Comparison of ENCODE assay signal across 20 cellular contexts in the genomic region with DNA sequence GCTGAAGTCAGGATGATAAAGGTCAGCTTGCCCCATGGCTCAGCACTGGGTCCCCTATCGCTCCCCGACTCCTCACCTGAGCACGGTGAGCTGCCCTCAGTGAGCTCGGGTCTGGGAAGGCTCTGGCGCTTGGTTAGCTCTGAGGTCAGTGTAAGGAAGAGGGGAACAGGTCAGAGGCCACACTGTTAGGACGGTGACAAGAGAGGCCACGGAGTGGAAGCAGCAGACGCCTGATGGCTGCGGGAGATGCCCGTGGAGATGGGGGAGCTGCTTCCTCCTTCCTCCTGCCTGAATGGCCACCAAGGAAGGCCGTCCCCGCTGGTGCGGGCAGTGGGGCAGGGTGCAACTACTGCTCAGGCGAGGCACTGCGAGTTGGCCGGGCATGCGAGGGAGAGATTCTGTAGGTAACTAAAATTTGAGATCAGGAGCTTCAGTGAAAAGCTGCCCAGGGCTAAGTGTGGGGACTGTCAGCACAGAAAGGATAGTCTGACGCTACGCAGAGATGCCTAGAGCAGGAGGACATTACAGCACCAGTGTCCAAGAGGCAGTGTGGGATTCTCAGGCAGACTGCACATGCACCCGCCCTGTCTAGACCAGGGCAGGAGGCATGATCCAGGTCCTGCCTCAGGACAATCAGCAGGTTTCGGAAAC.
DNase-seq lines count a peak whose midpoint lies in the region; ATAC-seq and TF ChIP-seq lines count a peak whose summit lies in the region.
"Had no signal": no experiment of that assay in that cellular context is flagged by ENCODE, and none has a peak within 500 bp of the region (broad histone marks: within the 10 kb centered on the region; RNA-seq: fewer than 3 reads in every experiment).

No MANE protein-coding gene starts in this region.

- POLR2A ChIA-PET in Panc1 (lab: Charles Lee), result no interaction called here

- H3K27me3 ChIP-seq in Panc1 (ENCODE audit: control insufficient read depth, insufficient read depth, low read length), result no peaks in the 10 kb centered on the region; the same call in 1 of the 2 replicates

- no peak overlapping the region for H3K27ac ChIP-seq in Panc1 (ENCODE audit: low read length)
- H3K27ac ChIP-seq: C4-2B had no signal

- DNase-seq in activated naive CD8-positive, alpha-beta T cell treated with anti-CD3 and anti-CD28 coated beads, Interleukin-2, amount 50 U/mL, for 24 hours, result no peak
- no peak for DNase-seq in activated naive CD8-positive, alpha-beta T cell treated with anti-CD3 and anti-CD28 coated beads for 36 hours
- DNase-seq in Panc1 (ENCODE audit: low read depth, low spot score) (no peak), left lobe of liver (ENCODE audit: low spot score) (no peak), osteocyte (ENCODE audit: extremely low spot score, unreplicated experiment) (peak; percentile 83), NCI-H128 (lab: John Stamatoyannopoulos, UW; ENCODE audit: unreplicated experiment) (no peak), GM20000 (ENCODE audit: low spot score) (no peak)
- DNase-seq: AML-193, GDM1, HCEC 1CT, KG1, NCI-H1092, NCI-H1436 treated with DMSO at 0.1 percent for 48 hours, NCI-H2029, NCI-H2227 treated with DMSO at 0.1 percent for 48 hours, NCI-H510A, NCI-H774, SHP77 had no signal

- H3K9me3 Mint-ChIP-seq in activated naive CD8-positive, alpha-beta T cell treated with anti-CD3 and anti-CD28 coated beads, Interleukin-2, amount 50 U/mL, for 24 hours, result peaks cover 3% of the 10 kb centered on the region
- no peaks in the 10 kb centered on the region for H3K9me3 Mint-ChIP-seq in activated naive CD8-positive, alpha-beta T cell treated with anti-CD3 and anti-CD28 coated beads for 36 hours
- no peaks in the 10 kb centered on the region for H3K9me3 Mint-ChIP-seq in osteocyte (ENCODE audit: unreplicated experiment)

- H3K4me3 Mint-ChIP-seq in activated naive CD8-positive, alpha-beta T cell treated with anti-CD3 and anti-CD28 coated beads, Interleukin-2, amount 50 U/mL, for 24 hours, result no peak overlapping the region
- no peak overlapping the region for H3K4me3 Mint-ChIP-seq in activated naive CD8-positive, alpha-beta T cell treated with anti-CD3 and anti-CD28 coated beads for 36 hours
- no peak overlapping the region for H3K4me3 Mint-ChIP-seq in osteocyte (ENCODE audit: unreplicated experiment)

- no peaks in the 10 kb centered on the region for H3K4me1 ChIP-seq in Panc1 (ENCODE audit: control insufficient read depth, insufficient read depth, low read length)

- in situ Hi-C loops in Panc1 (cut with HindIII; ENCODE audit: low pct_unique_long_range_greater_than_20kb, low sequenced_read_pairs), result no loop called here

- BruUV-seq in Panc1 (replicated peaks; lab: Mats Ljungman, UMichigan), result no TSS peak

- no peaks in the 10 kb centered on the region for H3K9me3 ChIP-seq in Panc1 (ENCODE audit: control insufficient read depth, insufficient read depth, low read depth, low read length)

- no peaks in the 10 kb centered on the region for H3K4me1 Mint-ChIP-seq in activated naive CD8-positive, alpha-beta T cell treated with anti-CD3 and anti-CD28 coated beads, Interleukin-2, amount 50 U/mL, for 24 hours
- H3K4me1 Mint-ChIP-seq in activated naive CD8-positive, alpha-beta T cell treated with anti-CD3 and anti-CD28 coated beads for 36 hours, result no peaks in the 10 kb centered on the region
- H3K4me1 Mint-ChIP-seq in osteocyte (ENCODE audit: unreplicated experiment), result peaks cover 8% of the 10 kb centered on the region

- peaks cover 2% of the 10 kb centered on the region for H3K36me3 Mint-ChIP-seq in activated naive CD8-positive, alpha-beta T cell treated with anti-CD3 and anti-CD28 coated beads, Interleukin-2, amount 50 U/mL, for 24 hours (ENCODE audit: low read depth)
- peaks cover 3% of the 10 kb centered on the region for H3K36me3 Mint-ChIP-seq in activated naive CD8-positive, alpha-beta T cell treated with anti-CD3 and anti-CD28 coated beads for 36 hours
- H3K36me3 Mint-ChIP-seq in osteocyte (ENCODE audit: unreplicated experiment), result no peaks in the 10 kb centered on the region

- no peak for TF ChIP-seq CTCF in Panc1 (IDR thresholded peaks at IDR 0.05)
- no peak for TF ChIP-seq CTCF in osteocyte (IDR thresholded peaks at IDR 0.05)
- no peak for TF ChIP-seq CTCF in GM20000 (IDR thresholded peaks at IDR 0.05; ENCODE audit: extremely low read depth, missing control alignments)

- intact Hi-C loops in Panc1 (cut with micrococcal nuclease; ENCODE audit: unreplicated experiment), result no loop called here

- no peaks in the 10 kb centered on the region for H3K27me3 Mint-ChIP-seq in activated naive CD8-positive, alpha-beta T cell treated with anti-CD3 and anti-CD28 coated beads, Interleukin-2, amount 50 U/mL, for 24 hours
- no peaks in the 10 kb centered on the region for H3K27me3 Mint-ChIP-seq in activated naive CD8-positive, alpha-beta T cell treated with anti-CD3 and anti-CD28 coated beads for 36 hours
- peaks cover 6% of the 10 kb centered on the region for H3K27me3 Mint-ChIP-seq in osteocyte (ENCODE audit: unreplicated experiment)

- H3K4me3 ChIP-seq in Panc1 (ENCODE audit: low read depth in 2 of 2, low read length in 2 of 2), result no peak overlapping the region

- CTCF ChIA-PET in Panc1 (lab: Charles Lee), result no interaction called here

- ATAC-seq in activated naive CD8-positive, alpha-beta T cell treated with anti-CD3 and anti-CD28 coated beads, Interleukin-2, amount 50 U/mL, for 24 hours, result peak; percentile 21
- ATAC-seq in Panc1, result peak; percentile 54; the same call in 1 of the 2 replicates
- ATAC-seq in left lobe of liver, result peak; percentile 35
- no peak for ATAC-seq in GM21423 (IDR thresholded peaks at IDR 0.05; ENCODE audit: unreplicated experiment)

- H3K27ac Mint-ChIP-seq in activated naive CD8-positive, alpha-beta T cell treated with anti-CD3 and anti-CD28 coated beads, Interleukin-2, amount 50 U/mL, for 24 hours, result no peak overlapping the region
- H3K27ac Mint-ChIP-seq in activated naive CD8-positive, alpha-beta T cell treated with anti-CD3 and anti-CD28 coated beads for 36 hours, result no peak overlapping the region
- H3K27ac Mint-ChIP-seq in osteocyte (ENCODE audit: unreplicated experiment), result no peak overlapping the region

- H3K36me3 ChIP-seq in Panc1 (ENCODE audit: control insufficient read depth, insufficient read depth, low read length), result no peaks in the 10 kb centered on the region
